In genomic region chr20:50559856-50560623, GRCh38 we compare ENCODE assay signal across 12 cellular contexts. TPM values are rescaled to one million over a fixed set of nuclear protein-coding genes. Genes with fewer than 3 reads are reported as not detected.
A peak's percentile ranks its signal among the peaks of the same experiment; 100 is the strongest.
DNase-seq lines count a peak whose midpoint lies in the region; ATAC-seq and TF ChIP-seq lines count a peak whose summit lies in the region.
"Had no signal": no experiment of that assay in that cellular context is flagged by ENCODE, and none has a peak within 500 bp of the region (broad histone marks: within the 10 kb centered on the region; RNA-seq: fewer than 3 reads in every experiment).

No MANE protein-coding gene starts in this region.

- no peak overlapping the region for H2AFZ ChIP-seq in smooth muscle cell (ENCODE audit: low read depth)

- H3K9ac ChIP-seq in SK-N-MC (ENCODE audit: insufficient read length) (no peak overlapping the region), smooth muscle cell (ENCODE audit: low read depth) (peak overlapping the region; percentile 74)

- peaks cover 59% of the 10 kb centered on the region for H3K79me2 ChIP-seq in smooth muscle cell (ENCODE audit: low read depth)

- no peaks in the 10 kb centered on the region for H3K9me3 ChIP-seq in SK-N-MC (ENCODE audit: low read depth, low read length)
- H3K9me3 ChIP-seq in smooth muscle cell (replicated peaks; ENCODE audit: low read depth) = no peaks in the 10 kb centered on the region
- no peaks in the 10 kb centered on the region; the same call in 1 of the 2 replicates for H3K9me3 ChIP-seq in SJCRH30 (replicated peaks)

- no peaks in the 10 kb centered on the region for H3K27me3 ChIP-seq in smooth muscle cell (ENCODE audit: low read depth)
- no peaks in the 10 kb centered on the region for H3K27me3 ChIP-seq in SJCRH30

- H3K36me3 ChIP-seq in SK-N-MC (ENCODE audit: insufficient read depth, low read length) = peaks cover 26% of the 10 kb centered on the region
- H3K36me3 ChIP-seq in smooth muscle cell (ENCODE audit: low read depth) = no peaks in the 10 kb centered on the region
- H3K36me3 ChIP-seq in SJCRH30 = peaks cover 30% of the 10 kb centered on the region

- DNase-seq in activated T-cell treated with anti-CD3 and anti-CD28 coated beads, Interleukin-2, amount 50 U/mL, for 4 hours = no peak
- no peak for DNase-seq in activated T-cell treated with anti-CD3 and anti-CD28 coated beads, Interleukin-2, amount 50 U/mL, for 1 hour
- DNase-seq in SK-N-MC (ENCODE audit: low read depth, low spot score) = no peak
- DNase-seq in effector memory CD8-positive, alpha-beta T cell = no peak
- no peak for DNase-seq in smooth muscle cell (lab: John Stamatoyannopoulos, UW; ENCODE audit: unreplicated experiment)
- DNase-seq in HCEC 1CT = no peak
- DNase-seq in RPMI8226 = no peak
- no peak for DNase-seq in SJCRH30
- DNase-seq: activated CD4-positive, alpha-beta T cell treated with anti-CD3 and anti-CD28 coated beads, Interleukin-2, amount 10 ng/mL, durations not matched to agents 7 days and 5 days; cortex of kidney had no signal

- 68% methylated on average over 8 of the region's 8 CpGs for WGBS in smooth muscle cell (ENCODE audit: low lambda C conversion rate)

- H3K27ac ChIP-seq in SK-N-MC (peak overlapping the region; percentile 37), smooth muscle cell (ENCODE audit: low read depth) (peak overlapping the region; percentile 98), SJCRH30 (no peak overlapping the region)

- peaks cover 20% of the 10 kb centered on the region for H3F3A ChIP-seq in smooth muscle cell (ENCODE audit: low read depth)

- H3K36me3 Mint-ChIP-seq in activated T-cell treated with anti-CD3 and anti-CD28 coated beads, Interleukin-2, amount 50 U/mL, for 4 hours (ENCODE audit: insufficient read depth) = peaks cover 46% of the 10 kb centered on the region
- peaks cover 66% of the 10 kb centered on the region for H3K36me3 Mint-ChIP-seq in effector memory CD8-positive, alpha-beta T cell (ENCODE audit: insufficient read depth)

- H3K4me1 ChIP-seq in smooth muscle cell (ENCODE audit: low read depth) (peaks cover 20% of the 10 kb centered on the region), SJCRH30 (peaks cover 18% of the 10 kb centered on the region)

- peak overlapping the region; percentile 42 to 47 for H3K27ac Mint-ChIP-seq in effector memory CD8-positive, alpha-beta T cell

- peaks cover 30% of the 10 kb centered on the region for H4K20me1 ChIP-seq in smooth muscle cell (ENCODE audit: low read depth)

- H3K9me3 Mint-ChIP-seq in activated T-cell treated with anti-CD3 and anti-CD28 coated beads, Interleukin-2, amount 50 U/mL, for 4 hours = no peaks in the 10 kb centered on the region
- H3K9me3 Mint-ChIP-seq in effector memory CD8-positive, alpha-beta T cell = no peaks in the 10 kb centered on the region
- H3K9me3 Mint-ChIP-seq: activated CD4-positive, alpha-beta T cell treated with anti-CD3 and anti-CD28 coated beads, Interleukin-2, amount 10 ng/mL, durations not matched to agents 7 days and 5 days; type B pancreatic cell had no signal

- peak overlapping the region; percentile 70 for H3K4me2 ChIP-seq in smooth muscle cell

- TF ChIP-seq CTCF in smooth muscle cell (IDR thresholded peaks at IDR 0.05; ENCODE audit: borderline replicate concordance, insufficient read depth, poor library complexity, severe bottlenecking) = no peak

- H3K4me3 ChIP-seq in SK-N-MC (no peak overlapping the region), smooth muscle cell (no peak overlapping the region), SJCRH30 (no peak overlapping the region)
- H3K4me3 ChIP-seq: lung had no signal

- no peak for ATAC-seq in activated T-cell treated with anti-CD3 and anti-CD28 coated beads, Interleukin-2, amount 50 U/mL, for 4 hours
- ATAC-seq in effector memory CD8-positive, alpha-beta T cell (replicated peaks) = no peak

- H3K4me1 Mint-ChIP-seq in activated T-cell treated with anti-CD3 and anti-CD28 coated beads, Interleukin-2, amount 50 U/mL, for 4 hours (ENCODE audit: low read depth) = peaks cover 76% of the 10 kb centered on the region
- H3K4me1 Mint-ChIP-seq in effector memory CD8-positive, alpha-beta T cell (ENCODE audit: low read depth in 2 of 2) = peaks cover 39 to 44% of the 10 kb centered on the region in 2 donors

- peak overlapping the region; percentile 67 for H3K4me3 Mint-ChIP-seq in activated T-cell treated with anti-CD3 and anti-CD28 coated beads, Interleukin-2, amount 50 U/mL, for 4 hours
- peak overlapping the region in 1 of 2 donors; percentile 0 for H3K4me3 Mint-ChIP-seq in effector memory CD8-positive, alpha-beta T cell
- H3K4me3 Mint-ChIP-seq: activated CD4-positive, alpha-beta T cell treated with anti-CD3 and anti-CD28 coated beads, Interleukin-2, amount 10 ng/mL, durations not matched to agents 7 days and 5 days; type B pancreatic cell had no signal

- no peaks in the 10 kb centered on the region for H3K27me3 Mint-ChIP-seq in activated T-cell treated with anti-CD3 and anti-CD28 coated beads, Interleukin-2, amount 50 U/mL, for 4 hours (ENCODE audit: low read depth)
- H3K27me3 Mint-ChIP-seq in effector memory CD8-positive, alpha-beta T cell = no peaks in the 10 kb centered on the region
- H3K27me3 Mint-ChIP-seq: activated CD4-positive, alpha-beta T cell treated with anti-CD3 and anti-CD28 coated beads, Interleukin-2, amount 10 ng/mL, durations not matched to agents 7 days and 5 days; type B pancreatic cell had no signal

RNA-seq across cellular contexts. Expression of gene PTPN1, which starts 49.9 kb away (rescaled TPM):
- total RNA-seq in activated T-cell treated with anti-CD3 and anti-CD28 coated beads, Interleukin-2, amount 50 U/mL, for 4 hours = 10 to 100 TPM; 72.0 to 87.9 (median 72.3) TPM
- total RNA-seq in smooth muscle cell = 28.9 and 35.6 TPM in 2 replicates
- polyA plus RNA-seq in smooth muscle cell = 16.1 and 19.4 TPM in 2 replicates
- 64.3 and 72.3 TPM in 2 replicates for total RNA-seq in SJCRH30 (2014; rRNA removed; shearing (Covaris generic))
